ENCODE assay signal across 1 cellular context in genomic region chr7:101302641-101303101, GRCh38.
TF ChIP-seq lines count a peak whose summit lies in the region.

No MANE protein-coding gene starts in this region.

TF ChIP-seq in GM23338, 12 proteins besides CTCF, POLR2A, EP300 and RAD21 (continued from another document):
- TF ChIP-seq ZNF462 (CRISPR knock-in tag; IDR thresholded peaks at IDR 0.05) (no peak), CREB1 (CRISPR knock-in tag; IDR thresholded peaks at IDR 0.05; ENCODE audit: low read depth) (no peak)
- TF ChIP-seq, protein P1, sequence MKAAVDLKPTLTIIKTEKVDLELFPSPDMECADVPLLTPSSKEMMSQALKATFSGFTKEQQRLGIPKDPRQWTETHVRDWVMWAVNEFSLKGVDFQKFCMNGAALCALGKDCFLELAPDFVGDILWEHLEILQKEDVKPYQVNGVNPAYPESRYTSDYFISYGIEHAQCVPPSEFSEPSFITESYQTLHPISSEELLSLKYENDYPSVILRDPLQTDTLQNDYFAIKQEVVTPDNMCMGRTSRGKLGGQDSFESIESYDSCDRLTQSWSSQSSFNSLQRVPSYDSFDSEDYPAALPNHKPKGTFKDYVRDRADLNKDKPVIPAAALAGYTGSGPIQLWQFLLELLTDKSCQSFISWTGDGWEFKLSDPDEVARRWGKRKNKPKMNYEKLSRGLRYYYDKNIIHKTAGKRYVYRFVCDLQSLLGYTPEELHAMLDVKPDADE (IDR thresholded peaks at IDR 0.05): 0 out of 2 replicates have a peak, but pooled peaks have one; percentile 16
